Comparison of ENCODE assay signal across 1 cellular context in genomic region chr4:93827272-93827947, GRCh38.
TF ChIP-seq lines count a peak whose summit lies in the region.

No MANE protein-coding gene starts in this region.

TF ChIP-seq in H1, 55 proteins besides CTCF, POLR2A, EP300 and RAD21:
- TF ChIP-seq TAF7 (optimal IDR thresholded peaks at IDR 0.05; ENCODE audit: borderline replicate concordance, low read depth, low read length) (peak; percentile 92), SP4 (IDR thresholded peaks at IDR 0.05; ENCODE audit: low read length) (no peak), EZH2 (IDR thresholded peaks at IDR 0.05; ENCODE audit: low read depth, low read length, severe bottlenecking) (peak; percentile 45), TEAD4 (IDR thresholded peaks at IDR 0.05; ENCODE audit: low read depth, low read length) (peak; percentile 68; the same call in 1 of the 2 replicates), CTBP2 (IDR thresholded peaks at IDR 0.05; ENCODE audit: borderline replicate concordance, insufficient read depth, insufficient read length, low read length) (peak; percentile 55), E2F6 (IDR thresholded peaks at IDR 0.05) (peak; percentile 53), TBP (IDR thresholded peaks at IDR 0.05; ENCODE audit: low read depth, low read length) (peak; percentile 34; the same call in 1 of the 2 replicates), JUND (IDR thresholded peaks at IDR 0.05; ENCODE audit: low read length) (no peak), POLR2AphosphoS5 (IDR thresholded peaks at IDR 0.05; ENCODE audit: low read depth, low read length) (peak; percentile 87), SIX5 (IDR thresholded peaks at IDR 0.05; ENCODE audit: low read depth, low read length) (no peak)
